ENCODE assay signal across 27 cellular contexts in genomic region chr10:119423510-119423874, GRCh38.
"Had no signal": no experiment of that assay in that cellular context is flagged by ENCODE, and none has a peak within 500 bp of the region (broad histone marks: within the 10 kb centered on the region; RNA-seq: fewer than 3 reads in every experiment).

No MANE protein-coding gene starts in this region.

- H3K9ac ChIP-seq: KMS-11 had no signal

- DNase-seq: activated B cell treated with CpG ODN at 0.5 μM for 24 hours; activated CD4-positive, alpha-beta memory T cell treated with anti-CD3 and anti-CD28 coated beads for 36 hours; activated CD4-positive, alpha-beta T cell treated with anti-CD3 and anti-CD28 coated beads for 4 hours; activated CD4-positive, alpha-beta T cell treated with anti-CD3 and anti-CD28 coated beads, Interleukin-2, amount 50 U/mL, for 1 hour; activated CD4-positive, CD25-positive, alpha-beta regulatory T cell treated with anti-CD3 and anti-CD28 coated beads, Interleukin-2, amount 50 U/mL, for 72 hours; activated CD8-positive, alpha-beta memory T cell treated with anti-CD3 and anti-CD28 coated beads, Interleukin-2, amount 50 U/mL, for 4 hours; activated effector memory CD4-positive, alpha-beta T cell treated with Interleukin-2 at 50 U/mL for 16 hours; activated naive CD4-positive, alpha-beta T cell treated with anti-CD3 and anti-CD28 coated beads, Interleukin-2, amount 10 ng/mL, durations not matched to agents 7 days and 5 days; activated naive CD8-positive, alpha-beta T cell treated with anti-CD3 and anti-CD28 coated beads, Interleukin-2, amount 50 U/mL, for 24 hours; activated T-cell treated with anti-CD3 and anti-CD28 coated beads for 4 hours; activated T-cell treated with anti-CD3 and anti-CD28 coated beads, Interleukin-2, amount 50 U/mL, for 4 hours; anterior cingulate cortex; caudate nucleus; NCI-H1105; NCI-H1417 treated with DMSO at 0.1 percent for 48 hours; NCI-H1930; NCI-H2081 treated with DMSO at 0.1 percent for 48 hours; NCI-H345; NCI-H524 treated with DMSO at 0.1 percent for 48 hours; RPMI8226; SW 1271; T-helper 1 cell; T-helper 9 cell had no signal

- ATAC-seq: activated naive CD8-positive, alpha-beta T cell treated with anti-CD3 and anti-CD28 coated beads, Interleukin-2, amount 50 U/mL, for 24 hours; activated T-cell treated with anti-CD3 and anti-CD28 coated beads, Interleukin-2, amount 50 U/mL, for 4 hours had no signal

- H3K27ac Mint-ChIP-seq: activated B cell treated with CpG ODN at 0.5 μM for 24 hours; activated CD4-positive, alpha-beta memory T cell treated with anti-CD3 and anti-CD28 coated beads for 36 hours; activated naive CD4-positive, alpha-beta T cell treated with anti-CD3 and anti-CD28 coated beads, Interleukin-2, amount 10 ng/mL, durations not matched to agents 7 days and 5 days; activated naive CD8-positive, alpha-beta T cell; activated naive CD8-positive, alpha-beta T cell treated with anti-CD3 and anti-CD28 coated beads, Interleukin-2, amount 50 U/mL, for 24 hours had no signal

- H3K27me3 Mint-ChIP-seq: activated B cell treated with CpG ODN at 0.5 μM for 24 hours; activated CD4-positive, alpha-beta memory T cell treated with anti-CD3 and anti-CD28 coated beads for 36 hours; activated naive CD4-positive, alpha-beta T cell treated with anti-CD3 and anti-CD28 coated beads, Interleukin-2, amount 10 ng/mL, durations not matched to agents 7 days and 5 days; activated naive CD8-positive, alpha-beta T cell; activated naive CD8-positive, alpha-beta T cell treated with anti-CD3 and anti-CD28 coated beads, Interleukin-2, amount 50 U/mL, for 24 hours; brain had no signal

- H3K9me3 Mint-ChIP-seq: activated B cell treated with CpG ODN at 0.5 μM for 24 hours; activated CD4-positive, alpha-beta memory T cell treated with anti-CD3 and anti-CD28 coated beads for 36 hours; activated naive CD4-positive, alpha-beta T cell treated with anti-CD3 and anti-CD28 coated beads, Interleukin-2, amount 10 ng/mL, durations not matched to agents 7 days and 5 days; activated naive CD8-positive, alpha-beta T cell treated with anti-CD3 and anti-CD28 coated beads, Interleukin-2, amount 50 U/mL, for 24 hours; activated T-cell treated with anti-CD3 and anti-CD28 coated beads, Interleukin-2, amount 50 U/mL, for 4 hours; brain had no signal

- H3K4me2 ChIP-seq: KMS-11 had no signal

- H3K27ac ChIP-seq: KMS-11, VCaP had no signal

- H3K4me3 Mint-ChIP-seq: activated B cell treated with CpG ODN at 0.5 μM for 24 hours; activated CD4-positive, alpha-beta memory T cell treated with anti-CD3 and anti-CD28 coated beads for 36 hours; activated naive CD4-positive, alpha-beta T cell treated with anti-CD3 and anti-CD28 coated beads, Interleukin-2, amount 10 ng/mL, durations not matched to agents 7 days and 5 days; activated naive CD8-positive, alpha-beta T cell; activated naive CD8-positive, alpha-beta T cell treated with anti-CD3 and anti-CD28 coated beads, Interleukin-2, amount 50 U/mL, for 24 hours; activated T-cell treated with anti-CD3 and anti-CD28 coated beads, Interleukin-2, amount 50 U/mL, for 4 hours; brain had no signal
